In the genomic region with DNA sequence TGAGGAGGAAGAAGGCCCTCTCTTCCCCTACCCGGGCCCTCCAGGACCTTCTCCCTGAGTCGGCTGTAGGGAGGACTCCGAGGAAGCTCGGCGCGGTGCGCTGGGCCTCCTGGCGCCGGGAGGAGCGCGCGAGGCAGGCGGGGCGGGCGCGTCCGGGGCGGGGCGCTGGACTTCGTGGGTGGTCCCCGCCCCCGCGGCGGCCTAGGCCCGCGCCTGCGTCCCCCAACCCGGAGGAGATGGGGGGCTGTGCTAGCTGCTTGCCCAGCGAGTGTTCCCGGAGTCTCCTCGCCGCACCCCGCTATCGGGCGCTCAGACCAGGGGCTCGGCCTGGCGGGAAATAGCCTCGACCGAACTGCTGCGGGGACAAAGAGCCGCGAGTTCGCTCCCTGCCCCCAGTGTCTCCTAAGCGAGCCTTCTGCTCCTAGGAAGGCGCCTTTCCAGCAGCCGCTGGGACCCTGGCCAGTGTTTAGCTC, we compare ENCODE assay signal across 8 cellular contexts. TPM values are rescaled to one million over a fixed set of nuclear protein-coding genes. Genes with fewer than 3 reads are reported as not detected.
DNase-seq lines count a peak whose midpoint lies in the region; TF ChIP-seq lines count a peak whose summit lies in the region.

No MANE protein-coding gene starts in this region.

- H3K4ac ChIP-seq in H9 (ENCODE audit: low read depth, low read length) = peak overlapping the region; percentile 94; the same call in 1 of the 2 replicates

- DNase-seq in BJ (ENCODE audit: low read depth) = no peak
- DNase-seq in H9 = peak; percentile 69
- peak; percentile 36 to 46 for DNase-seq in activated CD4-positive, alpha-beta T cell treated with anti-CD3 and anti-CD28 coated beads, Interleukin-2, amount 50 U/mL, for 48 hours
- DNase-seq in nephron progenitor cell = peak; percentile 68
- no peak for DNase-seq in RKO (ENCODE audit: low spot score)
- DNase-seq in NAMALWA (ENCODE audit: low spot score) = no peak
- no peak for DNase-seq in GM19240 (ENCODE audit: insufficient read length, low spot score)

- H3K4me3 Mint-ChIP-seq in H9 = peak overlapping the region; percentile 63 to 75
- peak overlapping the region; percentile 77 for H3K4me3 Mint-ChIP-seq in nephron progenitor cell

- no peak overlapping the region for H2AK5ac ChIP-seq in H9 (ENCODE audit: insufficient read length, low read length)

- H3K9me3 ChIP-seq in H9 (ENCODE audit: control insufficient read depth, low read depth, low read length) (no peaks in the 10 kb centered on the region), esophagus (ENCODE audit: control insufficient read depth in 2 of 2, insufficient read depth in 1 of 2, low read depth in 1 of 2, low read length in 1 of 2) (no peaks in the 10 kb centered on the region)

- H3K79me2 ChIP-seq in H9 (ENCODE audit: insufficient read depth, low read length) = no peaks in the 10 kb centered on the region

- peaks cover 16% of the 10 kb centered on the region for H3K23me2 ChIP-seq in H9 (ENCODE audit: insufficient read length, low read depth, low read length, poor library complexity, severe bottlenecking)

- peak overlapping the region; percentile 76 for H3K9ac ChIP-seq in H9 (ENCODE audit: extremely low read depth, insufficient read length, low read length)

- peaks cover 5% of the 10 kb centered on the region; the same call in 1 of the 2 replicates for H3K4me1 ChIP-seq in H9 (ENCODE audit: insufficient read depth, low read length)
- H3K4me1 ChIP-seq in esophagus (ENCODE audit: control insufficient read depth in 2 of 2, insufficient read depth in 2 of 2, low read length in 1 of 2) = peaks cover 0 to 3% of the 10 kb centered on the region in 2 donors

- no CpG with 5 or more reads among the region's 46 CpGs for WGBS in H9 (ENCODE audit: extremely low coverage, insufficient read length, low lambda C conversion rate)
- WGBS in esophagus, 2 donors = 2% methylated on average over 33 to 46 of the region's 46 CpGs

- no peak overlapping the region for H2BK15ac ChIP-seq in H9 (ENCODE audit: low read depth, low read length)

- POLR2A ChIA-PET in BJ (lab: Charles Lee) = no interaction called here

- no peak overlapping the region for H4K5ac ChIP-seq in H9 (ENCODE audit: insufficient read length, low read depth, low read length)

- H3K23ac ChIP-seq in H9 (ENCODE audit: insufficient read length, low read depth, low read length) = no peak overlapping the region

- H3K27me3 Mint-ChIP-seq in H9 (ENCODE audit: low read depth) (no peaks in the 10 kb centered on the region; the same call in 1 of the 2 replicates), nephron progenitor cell (ENCODE audit: low read depth, poor library complexity) (peaks cover 48% of the 10 kb centered on the region)

- H3K9me3 Mint-ChIP-seq in H9 (no peaks in the 10 kb centered on the region; a peak in 1 of 5 replicates), nephron progenitor cell (no peaks in the 10 kb centered on the region)

- H2BK5ac ChIP-seq in H9 (ENCODE audit: insufficient read length, low read length) = no peak overlapping the region

- CTCF ChIA-PET in BJ (lab: Yijun Ruan, JAX) = interaction anchor here (0.9 to 11.3 kb wide), 4 partner anchors 12 to 49 kb away, joined by 3 to 186 read pairs (median 4); no protein-coding TSS in a partner anchor

- peak overlapping the region; percentile 46 for H3K27ac ChIP-seq in H9 (ENCODE audit: insufficient read length, low read depth, low read length)
- H3K27ac ChIP-seq in esophagus (ENCODE audit: low read depth in 2 of 2, low read length in 1 of 2) = no peak overlapping the region

- H4K91ac ChIP-seq in H9 (ENCODE audit: insufficient read length, low read depth, low read length) = no peak overlapping the region

- no peak for TF ChIP-seq CTCF in BJ (IDR thresholded peaks at IDR 0.05; ENCODE audit: insufficient read depth, low read depth, low read length)
- TF ChIP-seq CTCF in H9 (conservative IDR thresholded peaks at IDR 0.05) = no peak
- TF ChIP-seq CTCF in nephron progenitor cell (IDR thresholded peaks at IDR 0.05) = no peak

- H3K27me3 ChIP-seq in BJ (ENCODE audit: control insufficient read depth, insufficient read depth, low read length) (peaks cover 14% of the 10 kb centered on the region), H9 (ENCODE audit: insufficient read depth, low read length) (no peaks in the 10 kb centered on the region), esophagus (ENCODE audit: control insufficient read depth in 1 of 2, insufficient read depth in 2 of 2, low read length in 2 of 2) (no peaks in the 10 kb centered on the region)

- H3K56ac ChIP-seq in H9 (ENCODE audit: insufficient read length, low read depth, low read length) = no peak overlapping the region

- H4K20me1 ChIP-seq in H9 (ENCODE audit: control insufficient read depth, insufficient read depth, insufficient read length) = no peaks in the 10 kb centered on the region

- peak overlapping the region; percentile 57 for H3K4me2 ChIP-seq in H9 (ENCODE audit: insufficient read depth, insufficient read length, low read length)

- peak overlapping the region; percentile 85; the same call in 1 of the 2 replicates for H3K14ac ChIP-seq in H9 (ENCODE audit: insufficient read depth, low read length)

- H3K27ac Mint-ChIP-seq in H9 = peak overlapping the region; percentile 90 to 97 (median 95)
- H3K27ac Mint-ChIP-seq in nephron progenitor cell = no peak overlapping the region

- H3K18ac ChIP-seq in H9 (ENCODE audit: insufficient read length, low read depth, low read length) = peak overlapping the region; percentile 76

- H3K36me3 ChIP-seq in BJ (ENCODE audit: control insufficient read depth, insufficient read depth, low read length) (no peaks in the 10 kb centered on the region), esophagus (ENCODE audit: control insufficient read depth in 2 of 2, insufficient read depth in 2 of 2, low read length in 1 of 2) (no peaks in the 10 kb centered on the region)

- H3K36me3 Mint-ChIP-seq in H9 (ENCODE audit: insufficient read depth in 1 of 3, low read depth in 3 of 3) (peaks cover 7 to 21% (median 21%) of the 10 kb centered on the region in 3 experiments; a peak in 6 of 7 replicates), nephron progenitor cell (ENCODE audit: low read depth) (no peaks in the 10 kb centered on the region)

- H2BK12ac ChIP-seq in H9 (ENCODE audit: insufficient read length, low read depth, low read length) = no peak overlapping the region

- H2AFZ ChIP-seq in H9 (ENCODE audit: low read length) = no peak overlapping the region

- H4K8ac ChIP-seq in H9 (replicated peaks; ENCODE audit: insufficient read length, low read depth, low read length) = no peak overlapping the region

- H2BK20ac ChIP-seq in H9 (ENCODE audit: low read depth, low read length, poor library complexity, severe bottlenecking) = peak overlapping the region; percentile 32

- peak overlapping the region; percentile 100 for H2BK120ac ChIP-seq in H9 (ENCODE audit: low read depth, low read length, poor library complexity, severe bottlenecking)

- H3K79me1 ChIP-seq in H9 (ENCODE audit: insufficient read depth, low read depth, low read length, poor library complexity, severe bottlenecking) = no peaks in the 10 kb centered on the region

- H3K4me1 Mint-ChIP-seq in H9 (peaks cover 36 to 38% of the 10 kb centered on the region in 2 experiments), nephron progenitor cell (peaks cover 32% of the 10 kb centered on the region)

- H3T11ph ChIP-seq in H9 (ENCODE audit: low read length) = peak overlapping the region; percentile 98

- H3K4me3 ChIP-seq in BJ (ENCODE audit: low read depth, low read length) (peak overlapping the region; percentile 42), esophagus (ENCODE audit: low read depth in 1 of 2, low read length in 2 of 2) (peak overlapping the region; percentile 40 to 49)

RNA-seq across cellular contexts. Expression of a gene that starts 19.2 kb away (rescaled TPM):
- polyA plus RNA-seq in BJ (2011; rRNA removed) (7.6 and 10.8 TPM in 2 replicates), esophagus (10 to 100 TPM in 1 of 2 donors, 1 to 10 TPM in 1; 9.5 to 10.8 TPM)
- 11.5 and 21.1 TPM in 2 replicates for polyA minus RNA-seq in BJ (2011; rRNA and poly(A)+ RNA removed)
- 66.8 and 70.0 TPM in 2 replicates for total RNA-seq in H9 (2021)

RNA-seq across cellular contexts. Expression of a gene that starts 24.7 kb away (rescaled TPM):
- polyA plus RNA-seq in BJ (2011; rRNA removed) (0.22 and 0.29 TPM in 2 replicates), esophagus (1 to 10 TPM; 1.8 to 3.8 TPM)
- polyA minus RNA-seq in BJ (2011; rRNA and poly(A)+ RNA removed) = 0.33 and 0.51 TPM in 2 replicates
- total RNA-seq in H9 (2021) = 34.7 and 36.7 TPM in 2 replicates

RNA-seq across cellular contexts. Expression of a gene that starts 55.6 kb away (rescaled TPM):
- polyA plus RNA-seq in BJ (2011; rRNA removed) (7.8 and 11.4 TPM in 2 replicates), esophagus (1 to 10 TPM; 3.8 to 5.5 TPM)
- 6.1 and 9.2 TPM in 2 replicates for polyA minus RNA-seq in BJ (2011; rRNA and poly(A)+ RNA removed)
- 23.2 and 26.0 TPM in 2 replicates for total RNA-seq in H9 (2021)

Comparison
In these comparisons a context has a peak if more than half of its experiments do, and no peak if none do; other contexts are left out.
1. DNase-seq: peak in H9 (single experiment), activated CD4-positive, alpha-beta T cell treated with anti-CD3 and anti-CD28 coated beads, Interleukin-2, amount 50 U/mL, for 48 hours (2 of 2) and nephron progenitor cell (single experiment); none in BJ (single experiment), RKO (single experiment), NAMALWA (single experiment) and GM19240 (single experiment).